ENCODE assay signal across 1 cellular context in the genomic region with DNA sequence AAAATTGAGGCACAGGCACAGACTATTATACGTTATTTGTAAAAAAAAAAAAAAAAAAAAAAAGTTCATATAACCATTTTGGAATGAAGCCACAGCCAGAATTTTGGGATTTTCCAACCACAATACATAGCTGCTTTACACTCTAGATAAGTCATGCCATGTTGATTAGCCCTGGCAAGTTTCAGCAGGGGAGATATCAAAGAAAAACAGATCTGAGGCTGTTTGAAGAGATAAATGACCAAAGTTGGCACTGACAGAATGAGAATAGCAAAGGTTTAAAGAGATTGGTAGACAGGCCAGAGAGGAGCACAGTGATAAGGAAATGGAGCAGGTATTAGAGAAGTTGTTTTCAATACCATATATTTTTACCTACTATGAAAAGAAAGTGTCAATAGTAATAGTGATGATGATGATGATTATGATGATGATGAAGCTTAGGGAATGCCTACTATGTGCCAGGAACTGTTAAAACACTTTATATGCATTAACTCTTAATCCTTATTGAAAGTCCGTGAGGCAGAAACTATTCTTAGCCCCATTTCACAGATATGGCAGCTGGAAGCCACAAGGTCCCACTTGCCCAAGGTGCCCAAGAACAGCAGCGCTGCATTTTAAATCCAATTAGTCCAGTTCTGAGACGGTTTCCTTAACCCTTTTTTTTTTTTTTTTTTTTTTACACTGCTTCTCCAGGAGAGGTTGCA.
TF ChIP-seq lines count a peak whose summit lies in the region.

No MANE protein-coding gene starts in this region.

TF ChIP-seq in GM23338, 12 proteins besides CTCF, POLR2A, EP300 and RAD21 (continued from another document):
- TF ChIP-seq, protein P1, sequence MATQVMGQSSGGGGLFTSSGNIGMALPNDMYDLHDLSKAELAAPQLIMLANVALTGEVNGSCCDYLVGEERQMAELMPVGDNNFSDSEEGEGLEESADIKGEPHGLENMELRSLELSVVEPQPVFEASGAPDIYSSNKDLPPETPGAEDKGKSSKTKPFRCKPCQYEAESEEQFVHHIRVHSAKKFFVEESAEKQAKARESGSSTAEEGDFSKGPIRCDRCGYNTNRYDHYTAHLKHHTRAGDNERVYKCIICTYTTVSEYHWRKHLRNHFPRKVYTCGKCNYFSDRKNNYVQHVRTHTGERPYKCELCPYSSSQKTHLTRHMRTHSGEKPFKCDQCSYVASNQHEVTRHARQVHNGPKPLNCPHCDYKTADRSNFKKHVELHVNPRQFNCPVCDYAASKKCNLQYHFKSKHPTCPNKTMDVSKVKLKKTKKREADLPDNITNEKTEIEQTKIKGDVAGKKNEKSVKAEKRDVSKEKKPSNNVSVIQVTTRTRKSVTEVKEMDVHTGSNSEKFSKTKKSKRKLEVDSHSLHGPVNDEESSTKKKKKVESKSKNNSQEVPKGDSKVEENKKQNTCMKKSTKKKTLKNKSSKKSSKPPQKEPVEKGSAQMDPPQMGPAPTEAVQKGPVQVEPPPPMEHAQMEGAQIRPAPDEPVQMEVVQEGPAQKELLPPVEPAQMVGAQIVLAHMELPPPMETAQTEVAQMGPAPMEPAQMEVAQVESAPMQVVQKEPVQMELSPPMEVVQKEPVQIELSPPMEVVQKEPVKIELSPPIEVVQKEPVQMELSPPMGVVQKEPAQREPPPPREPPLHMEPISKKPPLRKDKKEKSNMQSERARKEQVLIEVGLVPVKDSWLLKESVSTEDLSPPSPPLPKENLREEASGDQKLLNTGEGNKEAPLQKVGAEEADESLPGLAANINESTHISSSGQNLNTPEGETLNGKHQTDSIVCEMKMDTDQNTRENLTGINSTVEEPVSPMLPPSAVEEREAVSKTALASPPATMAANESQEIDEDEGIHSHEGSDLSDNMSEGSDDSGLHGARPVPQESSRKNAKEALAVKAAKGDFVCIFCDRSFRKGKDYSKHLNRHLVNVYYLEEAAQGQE (IDR thresholded peaks at IDR 0.05; ENCODE audit: unreplicated experiment): no peak
- TF ChIP-seq JUNB (IDR thresholded peaks at IDR 0.05; ENCODE audit: unreplicated experiment): no peak
- no peak for TF ChIP-seq EZH2phosphoT487 (IDR thresholded peaks at IDR 0.05; ENCODE audit: unreplicated experiment)
- TF ChIP-seq POLR2AphosphoS5 (IDR thresholded peaks at IDR 0.05; ENCODE audit: low read depth): no peak
- TF ChIP-seq STAT1 (IDR thresholded peaks at IDR 0.05; ENCODE audit: unreplicated experiment): no peak
- no peak for TF ChIP-seq EZH2 (IDR thresholded peaks at IDR 0.05; ENCODE audit: low read depth, unreplicated experiment)
- TF ChIP-seq, protein P2, sequence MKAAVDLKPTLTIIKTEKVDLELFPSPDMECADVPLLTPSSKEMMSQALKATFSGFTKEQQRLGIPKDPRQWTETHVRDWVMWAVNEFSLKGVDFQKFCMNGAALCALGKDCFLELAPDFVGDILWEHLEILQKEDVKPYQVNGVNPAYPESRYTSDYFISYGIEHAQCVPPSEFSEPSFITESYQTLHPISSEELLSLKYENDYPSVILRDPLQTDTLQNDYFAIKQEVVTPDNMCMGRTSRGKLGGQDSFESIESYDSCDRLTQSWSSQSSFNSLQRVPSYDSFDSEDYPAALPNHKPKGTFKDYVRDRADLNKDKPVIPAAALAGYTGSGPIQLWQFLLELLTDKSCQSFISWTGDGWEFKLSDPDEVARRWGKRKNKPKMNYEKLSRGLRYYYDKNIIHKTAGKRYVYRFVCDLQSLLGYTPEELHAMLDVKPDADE (IDR thresholded peaks at IDR 0.05): no peak
- no peak for TF ChIP-seq CREB1 (CRISPR knock-in tag; IDR thresholded peaks at IDR 0.05; ENCODE audit: low read depth)
- TF ChIP-seq, protein P3, sequence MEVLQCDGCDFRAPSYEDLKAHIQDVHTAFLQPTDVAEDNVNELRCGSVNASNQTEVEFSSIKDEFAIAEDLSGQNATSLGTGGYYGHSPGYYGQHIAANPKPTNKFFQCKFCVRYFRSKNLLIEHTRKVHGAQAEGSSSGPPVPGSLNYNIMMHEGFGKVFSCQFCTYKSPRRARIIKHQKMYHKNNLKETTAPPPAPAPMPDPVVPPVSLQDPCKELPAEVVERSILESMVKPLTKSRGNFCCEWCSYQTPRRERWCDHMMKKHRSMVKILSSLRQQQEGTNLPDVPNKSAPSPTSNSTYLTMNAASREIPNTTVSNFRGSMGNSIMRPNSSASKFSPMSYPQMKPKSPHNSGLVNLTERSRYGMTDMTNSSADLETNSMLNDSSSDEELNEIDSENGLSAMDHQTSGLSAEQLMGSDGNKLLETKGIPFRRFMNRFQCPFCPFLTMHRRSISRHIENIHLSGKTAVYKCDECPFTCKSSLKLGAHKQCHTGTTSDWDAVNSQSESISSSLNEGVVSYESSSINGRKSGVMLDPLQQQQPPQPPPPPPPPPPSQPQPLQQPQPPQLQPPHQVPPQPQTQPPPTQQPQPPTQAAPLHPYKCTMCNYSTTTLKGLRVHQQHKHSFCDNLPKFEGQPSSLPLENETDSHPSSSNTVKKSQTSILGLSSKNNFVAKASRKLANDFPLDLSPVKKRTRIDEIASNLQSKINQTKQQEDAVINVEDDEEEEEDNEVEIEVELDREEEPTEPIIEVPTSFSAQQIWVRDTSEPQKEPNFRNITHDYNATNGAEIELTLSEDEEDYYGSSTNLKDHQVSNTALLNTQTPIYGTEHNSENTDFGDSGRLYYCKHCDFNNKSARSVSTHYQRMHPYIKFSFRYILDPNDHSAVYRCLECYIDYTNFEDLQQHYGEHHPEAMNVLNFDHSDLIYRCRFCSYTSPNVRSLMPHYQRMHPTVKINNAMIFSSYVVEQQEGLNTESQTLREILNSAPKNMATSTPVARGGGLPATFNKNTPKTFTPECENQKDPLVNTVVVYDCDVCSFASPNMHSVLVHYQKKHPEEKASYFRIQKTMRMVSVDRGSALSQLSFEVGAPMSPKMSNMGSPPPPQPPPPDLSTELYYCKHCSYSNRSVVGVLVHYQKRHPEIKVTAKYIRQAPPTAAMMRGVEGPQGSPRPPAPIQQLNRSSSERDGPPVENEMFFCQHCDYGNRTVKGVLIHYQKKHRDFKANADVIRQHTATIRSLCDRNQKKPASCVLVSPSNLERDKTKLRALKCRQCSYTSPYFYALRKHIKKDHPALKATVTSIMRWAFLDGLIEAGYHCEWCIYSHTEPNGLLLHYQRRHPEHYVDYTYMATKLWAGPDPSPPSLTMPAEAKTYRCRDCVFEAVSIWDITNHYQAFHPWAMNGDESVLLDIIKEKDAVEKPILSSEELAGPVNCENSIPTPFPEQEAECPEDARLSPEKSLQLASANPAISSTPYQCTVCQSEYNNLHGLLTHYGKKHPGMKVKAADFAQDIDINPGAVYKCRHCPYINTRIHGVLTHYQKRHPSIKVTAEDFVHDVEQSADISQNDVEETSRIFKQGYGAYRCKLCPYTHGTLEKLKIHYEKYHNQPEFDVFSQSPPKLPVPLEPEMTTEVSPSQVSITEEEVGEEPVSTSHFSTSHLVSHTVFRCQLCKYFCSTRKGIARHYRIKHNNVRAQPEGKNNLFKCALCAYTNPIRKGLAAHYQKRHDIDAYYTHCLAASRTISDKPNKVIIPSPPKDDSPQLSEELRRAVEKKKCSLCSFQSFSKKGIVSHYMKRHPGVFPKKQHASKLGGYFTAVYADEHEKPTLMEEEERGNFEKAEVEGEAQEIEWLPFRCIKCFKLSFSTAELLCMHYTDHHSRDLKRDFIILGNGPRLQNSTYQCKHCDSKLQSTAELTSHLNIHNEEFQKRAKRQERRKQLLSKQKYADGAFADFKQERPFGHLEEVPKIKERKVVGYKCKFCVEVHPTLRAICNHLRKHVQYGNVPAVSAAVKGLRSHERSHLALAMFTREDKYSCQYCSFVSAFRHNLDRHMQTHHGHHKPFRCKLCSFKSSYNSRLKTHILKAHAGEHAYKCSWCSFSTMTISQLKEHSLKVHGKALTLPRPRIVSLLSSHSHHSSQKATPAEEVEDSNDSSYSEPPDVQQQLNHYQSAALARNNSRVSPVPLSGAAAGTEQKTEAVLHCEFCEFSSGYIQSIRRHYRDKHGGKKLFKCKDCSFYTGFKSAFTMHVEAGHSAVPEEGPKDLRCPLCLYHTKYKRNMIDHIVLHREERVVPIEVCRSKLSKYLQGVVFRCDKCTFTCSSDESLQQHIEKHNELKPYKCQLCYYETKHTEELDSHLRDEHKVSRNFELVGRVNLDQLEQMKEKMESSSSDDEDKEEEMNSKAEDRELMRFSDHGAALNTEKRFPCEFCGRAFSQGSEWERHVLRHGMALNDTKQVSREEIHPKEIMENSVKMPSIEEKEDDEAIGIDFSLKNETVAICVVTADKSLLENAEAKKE (CRISPR knock-in tag; IDR thresholded peaks at IDR 0.05): no peak
- TF ChIP-seq ZNF114 (CRISPR knock-in tag; IDR thresholded peaks at IDR 0.05): no peak
TF ChIP-seq in GM23338: peak in this region for 0.
